9 cellular contexts compared by ENCODE assay signal in genomic region chr18:33578371-33579146, GRCh38. TPM values are rescaled to one million over a fixed set of nuclear protein-coding genes. Genes with fewer than 3 reads are reported as not detected.
DNase-seq lines count a peak whose midpoint lies in the region; ATAC-seq and TF ChIP-seq lines count a peak whose summit lies in the region.
"Had no signal": no experiment of that assay in that cellular context is flagged by ENCODE, and none has a peak within 500 bp of the region (broad histone marks: within the 10 kb centered on the region; RNA-seq: fewer than 3 reads in every experiment).

No MANE protein-coding gene starts in this region.

- H3K4me3 ChIP-seq in endocrine pancreas (ENCODE audit: control insufficient read depth, insufficient read depth, low read length) (peak overlapping the region; percentile 90), mesodermal cell (ENCODE audit: extremely low read depth, insufficient read depth, low read length, poor library complexity, severe bottlenecking) (peak overlapping the region; percentile 66), urinary bladder (ENCODE audit: low read depth, low read length) (peak overlapping the region; percentile 70)

- peak overlapping the region; percentile 27 for H3K9ac ChIP-seq in endocrine pancreas (ENCODE audit: control insufficient read depth, insufficient read depth, low read length)

- intact Hi-C loops in CD14-positive monocyte (cut with micrococcal nuclease): no loop called here

- DNase-seq in CD14-positive monocyte (ENCODE audit: low spot score): no peak
- peak; percentile 34 for DNase-seq in NCI-H1105 (lab: John Stamatoyannopoulos, UW)
- DNase-seq: activated T-cell treated with anti-CD3 and anti-CD28 coated beads, Interleukin-2, amount 50 U/mL, for 4 hours had no signal

- peaks cover 28% of the 10 kb centered on the region for H3K4me1 ChIP-seq in endocrine pancreas (ENCODE audit: control insufficient read depth, insufficient read depth, low read length)
- no peaks in the 10 kb centered on the region for H3K4me1 ChIP-seq in mesodermal cell (ENCODE audit: control insufficient read depth, insufficient read depth, low read length, poor library complexity, severe bottlenecking)
- no peaks in the 10 kb centered on the region for H3K4me1 ChIP-seq in urinary bladder (ENCODE audit: insufficient read depth)

- H3K9me3 Mint-ChIP-seq in CD14-positive monocyte: peaks cover 0 to 8% (median 6%) of the 10 kb centered on the region in 7 donors
- H3K9me3 Mint-ChIP-seq: activated T-cell treated with anti-CD3 and anti-CD28 coated beads, Interleukin-2, amount 50 U/mL, for 4 hours had no signal

- peaks cover 12 to 24% (median 12%) of the 10 kb centered on the region in 3 donors for H3K27me3 Mint-ChIP-seq in CD14-positive monocyte (ENCODE audit: low read depth in 3 of 3)

- ATAC-seq in GM21390 (IDR thresholded peaks at IDR 0.05; ENCODE audit: unreplicated experiment) (no peak), HG03571 (IDR thresholded peaks at IDR 0.05; ENCODE audit: unreplicated experiment) (no peak), GM18861 (IDR thresholded peaks at IDR 0.05; ENCODE audit: unreplicated experiment) (no peak)

- H3K36me3 Mint-ChIP-seq in CD14-positive monocyte: peaks cover 3 to 5% of the 10 kb centered on the region in 2 donors

- H3K4me1 Mint-ChIP-seq in CD14-positive monocyte: peaks cover 5% of the 10 kb centered on the region

- WGBS in mesodermal cell (ENCODE audit: insufficient coverage in 2 of 2), 2 experiments: 0% methylated on average over 25 to 31 of the region's 103 CpGs
- WGBS in urinary bladder: under 1% methylated on average over 76 of the region's 103 CpGs

- H3K27me3 ChIP-seq in endocrine pancreas (ENCODE audit: control insufficient read depth, insufficient read depth, low read length): no peaks in the 10 kb centered on the region

- peak overlapping the region; percentile 50 to 87 for H3K4me3 Mint-ChIP-seq in CD14-positive monocyte

- H3K36me3 ChIP-seq in endocrine pancreas (ENCODE audit: control insufficient read depth, insufficient read depth, low read length): no peaks in the 10 kb centered on the region
- H3K36me3 ChIP-seq in mesodermal cell (ENCODE audit: control insufficient read depth, insufficient read depth, low read length): no peaks in the 10 kb centered on the region
- H3K36me3 ChIP-seq in urinary bladder (ENCODE audit: insufficient read depth): no peaks in the 10 kb centered on the region

- H3K27ac ChIP-seq in mesodermal cell (ENCODE audit: low read depth, low read length, severe bottlenecking) (peak overlapping the region; percentile 87), urinary bladder (ENCODE audit: low read depth) (peak overlapping the region; percentile 53)

- no peak for TF ChIP-seq CTCF in CD14-positive monocyte (IDR thresholded peaks at IDR 0.05)

- H3K9me3 ChIP-seq in endocrine pancreas (ENCODE audit: control insufficient read depth, low read length): no peaks in the 10 kb centered on the region
- H3K9me3 ChIP-seq in mesodermal cell (ENCODE audit: control insufficient read depth, low read length): no peaks in the 10 kb centered on the region

- H3K27ac Mint-ChIP-seq in CD14-positive monocyte: no peak overlapping the region

RNA-seq across cellular contexts. Expression of gene ASXL3, which starts 0.5 kb away (rescaled TPM):
- polyA plus RNA-seq in CD14-positive monocyte (not detected), urinary bladder (1.1 TPM)
- 6.0 TPM for polyA plus RNA-seq in mesodermal cell (2013, experiment 1 of 2)
- 8.5 TPM for polyA plus RNA-seq in mesodermal cell (2013, experiment 2 of 2)
- total RNA-seq in urinary bladder: 16.8 TPM
- total RNA-seq: activated T-cell treated with anti-CD3 and anti-CD28 coated beads, Interleukin-2, amount 50 U/mL, for 4 hours had no signal
